In the genomic region with DNA sequence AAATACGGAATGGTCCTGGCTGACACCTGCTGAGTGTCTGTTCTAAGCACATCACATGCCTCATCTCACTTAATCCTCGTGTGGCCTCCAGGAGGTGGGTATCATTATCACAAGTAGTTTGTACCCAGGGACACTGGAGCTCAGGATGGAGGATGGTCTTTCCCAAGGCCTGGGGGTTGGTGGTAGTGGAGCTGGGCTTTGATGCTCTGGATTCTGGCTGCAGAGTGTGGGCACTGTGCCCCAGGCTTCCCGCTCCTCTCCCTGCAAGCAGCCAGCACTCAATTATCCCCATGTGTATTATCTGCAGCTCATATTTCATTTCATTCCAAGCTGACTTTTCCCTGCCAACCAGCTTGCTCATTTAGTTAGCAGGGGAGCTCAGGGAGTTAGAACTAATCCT, we compare ENCODE assay signal across 1 cellular context.
TF ChIP-seq lines count a peak whose summit lies in the region.

No MANE protein-coding gene starts in this region.

TF ChIP-seq in HepG2, 621 proteins besides CTCF, POLR2A, EP300 and RAD21 (continued from another document):
- TF ChIP-seq, protein P1, sequence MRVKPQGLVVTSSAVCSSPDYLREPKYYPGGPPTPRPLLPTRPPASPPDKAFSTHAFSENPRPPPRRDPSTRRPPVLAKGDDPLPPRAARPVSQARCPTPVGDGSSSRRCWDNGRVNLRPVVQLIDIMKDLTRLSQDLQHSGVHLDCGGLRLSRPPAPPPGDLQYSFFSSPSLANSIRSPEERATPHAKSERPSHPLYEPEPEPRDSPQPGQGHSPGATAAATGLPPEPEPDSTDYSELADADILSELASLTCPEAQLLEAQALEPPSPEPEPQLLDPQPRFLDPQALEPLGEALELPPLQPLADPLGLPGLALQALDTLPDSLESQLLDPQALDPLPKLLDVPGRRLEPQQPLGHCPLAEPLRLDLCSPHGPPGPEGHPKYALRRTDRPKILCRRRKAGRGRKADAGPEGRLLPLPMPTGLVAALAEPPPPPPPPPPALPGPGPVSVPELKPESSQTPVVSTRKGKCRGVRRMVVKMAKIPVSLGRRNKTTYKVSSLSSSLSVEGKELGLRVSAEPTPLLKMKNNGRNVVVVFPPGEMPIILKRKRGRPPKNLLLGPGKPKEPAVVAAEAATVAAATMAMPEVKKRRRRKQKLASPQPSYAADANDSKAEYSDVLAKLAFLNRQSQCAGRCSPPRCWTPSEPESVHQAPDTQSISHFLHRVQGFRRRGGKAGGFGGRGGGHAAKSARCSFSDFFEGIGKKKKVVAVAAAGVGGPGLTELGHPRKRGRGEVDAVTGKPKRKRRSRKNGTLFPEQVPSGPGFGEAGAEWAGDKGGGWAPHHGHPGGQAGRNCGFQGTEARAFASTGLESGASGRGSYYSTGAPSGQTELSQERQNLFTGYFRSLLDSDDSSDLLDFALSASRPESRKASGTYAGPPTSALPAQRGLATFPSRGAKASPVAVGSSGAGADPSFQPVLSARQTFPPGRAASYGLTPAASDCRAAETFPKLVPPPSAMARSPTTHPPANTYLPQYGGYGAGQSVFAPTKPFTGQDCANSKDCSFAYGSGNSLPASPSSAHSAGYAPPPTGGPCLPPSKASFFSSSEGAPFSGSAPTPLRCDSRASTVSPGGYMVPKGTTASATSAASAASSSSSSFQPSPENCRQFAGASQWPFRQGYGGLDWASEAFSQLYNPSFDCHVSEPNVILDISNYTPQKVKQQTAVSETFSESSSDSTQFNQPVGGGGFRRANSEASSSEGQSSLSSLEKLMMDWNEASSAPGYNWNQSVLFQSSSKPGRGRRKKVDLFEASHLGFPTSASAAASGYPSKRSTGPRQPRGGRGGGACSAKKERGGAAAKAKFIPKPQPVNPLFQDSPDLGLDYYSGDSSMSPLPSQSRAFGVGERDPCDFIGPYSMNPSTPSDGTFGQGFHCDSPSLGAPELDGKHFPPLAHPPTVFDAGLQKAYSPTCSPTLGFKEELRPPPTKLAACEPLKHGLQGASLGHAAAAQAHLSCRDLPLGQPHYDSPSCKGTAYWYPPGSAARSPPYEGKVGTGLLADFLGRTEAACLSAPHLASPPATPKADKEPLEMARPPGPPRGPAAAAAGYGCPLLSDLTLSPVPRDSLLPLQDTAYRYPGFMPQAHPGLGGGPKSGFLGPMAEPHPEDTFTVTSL (CRISPR knock-in tag; IDR thresholded peaks at IDR 0.05; ENCODE audit: borderline replicate concordance), result no peak
- TF ChIP-seq ZNF782 (CRISPR knock-in tag; IDR thresholded peaks at IDR 0.05; ENCODE audit: borderline replicate concordance), result no peak
- TF ChIP-seq, protein P2, sequence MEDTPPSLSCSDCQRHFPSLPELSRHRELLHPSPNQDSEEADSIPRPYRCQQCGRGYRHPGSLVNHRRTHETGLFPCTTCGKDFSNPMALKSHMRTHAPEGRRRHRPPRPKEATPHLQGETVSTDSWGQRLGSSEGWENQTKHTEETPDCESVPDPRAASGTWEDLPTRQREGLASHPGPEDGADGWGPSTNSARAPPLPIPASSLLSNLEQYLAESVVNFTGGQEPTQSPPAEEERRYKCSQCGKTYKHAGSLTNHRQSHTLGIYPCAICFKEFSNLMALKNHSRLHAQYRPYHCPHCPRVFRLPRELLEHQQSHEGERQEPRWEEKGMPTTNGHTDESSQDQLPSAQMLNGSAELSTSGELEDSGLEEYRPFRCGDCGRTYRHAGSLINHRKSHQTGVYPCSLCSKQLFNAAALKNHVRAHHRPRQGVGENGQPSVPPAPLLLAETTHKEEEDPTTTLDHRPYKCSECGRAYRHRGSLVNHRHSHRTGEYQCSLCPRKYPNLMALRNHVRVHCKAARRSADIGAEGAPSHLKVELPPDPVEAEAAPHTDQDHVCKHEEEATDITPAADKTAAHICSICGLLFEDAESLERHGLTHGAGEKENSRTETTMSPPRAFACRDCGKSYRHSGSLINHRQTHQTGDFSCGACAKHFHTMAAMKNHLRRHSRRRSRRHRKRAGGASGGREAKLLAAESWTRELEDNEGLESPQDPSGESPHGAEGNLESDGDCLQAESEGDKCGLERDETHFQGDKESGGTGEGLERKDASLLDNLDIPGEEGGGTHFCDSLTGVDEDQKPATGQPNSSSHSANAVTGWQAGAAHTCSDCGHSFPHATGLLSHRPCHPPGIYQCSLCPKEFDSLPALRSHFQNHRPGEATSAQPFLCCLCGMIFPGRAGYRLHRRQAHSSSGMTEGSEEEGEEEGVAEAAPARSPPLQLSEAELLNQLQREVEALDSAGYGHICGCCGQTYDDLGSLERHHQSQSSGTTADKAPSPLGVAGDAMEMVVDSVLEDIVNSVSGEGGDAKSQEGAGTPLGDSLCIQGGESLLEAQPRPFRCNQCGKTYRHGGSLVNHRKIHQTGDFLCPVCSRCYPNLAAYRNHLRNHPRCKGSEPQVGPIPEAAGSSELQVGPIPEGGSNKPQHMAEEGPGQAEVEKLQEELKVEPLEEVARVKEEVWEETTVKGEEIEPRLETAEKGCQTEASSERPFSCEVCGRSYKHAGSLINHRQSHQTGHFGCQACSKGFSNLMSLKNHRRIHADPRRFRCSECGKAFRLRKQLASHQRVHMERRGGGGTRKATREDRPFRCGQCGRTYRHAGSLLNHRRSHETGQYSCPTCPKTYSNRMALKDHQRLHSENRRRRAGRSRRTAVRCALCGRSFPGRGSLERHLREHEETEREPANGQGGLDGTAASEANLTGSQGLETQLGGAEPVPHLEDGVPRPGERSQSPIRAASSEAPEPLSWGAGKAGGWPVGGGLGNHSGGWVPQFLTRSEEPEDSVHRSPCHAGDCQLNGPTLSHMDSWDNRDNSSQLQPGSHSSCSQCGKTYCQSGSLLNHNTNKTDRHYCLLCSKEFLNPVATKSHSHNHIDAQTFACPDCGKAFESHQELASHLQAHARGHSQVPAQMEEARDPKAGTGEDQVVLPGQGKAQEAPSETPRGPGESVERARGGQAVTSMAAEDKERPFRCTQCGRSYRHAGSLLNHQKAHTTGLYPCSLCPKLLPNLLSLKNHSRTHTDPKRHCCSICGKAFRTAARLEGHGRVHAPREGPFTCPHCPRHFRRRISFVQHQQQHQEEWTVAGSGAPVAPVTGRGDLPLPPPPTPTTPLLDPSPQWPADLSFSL (CRISPR knock-in tag; IDR thresholded peaks at IDR 0.05), result no peak
